In genomic region chr12:34399631-34400422, GRCh38 we compare ENCODE assay signal across 14 cellular contexts.
DNase-seq lines count a peak whose midpoint lies in the region; ATAC-seq and TF ChIP-seq lines count a peak whose summit lies in the region.
"Had no signal": no experiment of that assay in that cellular context is flagged by ENCODE, and none has a peak within 500 bp of the region (broad histone marks: within the 10 kb centered on the region; RNA-seq: fewer than 3 reads in every experiment).

No MANE protein-coding gene starts in this region.

- H3K9me3 Mint-ChIP-seq in activated T-cell treated with anti-CD3 and anti-CD28 coated beads, Interleukin-2, amount 50 U/mL, for 24 hours, result peaks cover 21% of the 10 kb centered on the region
- peaks cover 5 to 8% of the 10 kb centered on the region in 2 donors for H3K9me3 Mint-ChIP-seq in activated T-cell treated with anti-CD3 and anti-CD28 coated beads, Interleukin-2, amount 50 U/mL, for 72 hours
- peaks cover 41% of the 10 kb centered on the region for H3K9me3 Mint-ChIP-seq in activated T-helper 2 cell treated with anti-CD3 and anti-CD28 coated beads, Interferon-gamma antibody, Interleukin-2, Interleukin-4, amounts not matched to agents 10 μg/mL and 5 μg/mL and 100 μg/mL, durations not matched to agents 14 hours and 24 hours and 36 hours

- no peak overlapping the region for H3K4me3 Mint-ChIP-seq in activated T-cell treated with anti-CD3 and anti-CD28 coated beads, Interleukin-2, amount 50 U/mL, for 24 hours
- H3K4me3 Mint-ChIP-seq in activated T-cell treated with anti-CD3 and anti-CD28 coated beads, Interleukin-2, amount 50 U/mL, for 72 hours, result no peak overlapping the region
- H3K4me3 Mint-ChIP-seq in activated T-helper 2 cell treated with anti-CD3 and anti-CD28 coated beads, Interferon-gamma antibody, Interleukin-2, Interleukin-4, amounts not matched to agents 10 μg/mL and 5 μg/mL and 100 μg/mL, durations not matched to agents 14 hours and 24 hours and 36 hours (ENCODE audit: low read depth), result no peak overlapping the region
- H3K4me3 Mint-ChIP-seq: activated naive CD8-positive, alpha-beta T cell; dendritic cell treated with granulocyte-macrophage colony-stimulating factor and Interleukin-4, amounts not matched to agents 40 ng/mL and 50 ng/mL, for 4 days had no signal

- H3K4me1 ChIP-seq in transverse colon, result no peaks in the 10 kb centered on the region

- TF ChIP-seq CTCF in transverse colon (IDR thresholded peaks at IDR 0.05), result no peak

- intact Hi-C loops in activated T-helper 2 cell treated with anti-CD3 and anti-CD28 coated beads, Interferon-gamma antibody, Interleukin-2, Interleukin-4, amounts not matched to agents 10 μg/mL and 5 μg/mL and 100 μg/mL, durations not matched to agents 14 hours and 24 hours and 36 hours (cut with micrococcal nuclease), result no loop called here
- intact Hi-C loops in transverse colon (cut with DNase I; ENCODE audit: low total_unique reads), result no loop called here

- DNase-seq in activated T-cell treated with anti-CD3 and anti-CD28 coated beads, Interleukin-2, amount 50 U/mL, for 24 hours, result peak; percentile 7
- DNase-seq in activated T-cell treated with anti-CD3 and anti-CD28 coated beads, Interleukin-2, amount 50 U/mL, for 72 hours, result no peak
- DNase-seq in activated T-helper 2 cell treated with anti-CD3 and anti-CD28 coated beads, Interferon-gamma antibody, Interleukin-2, Interleukin-4, amounts not matched to agents 10 μg/mL and 5 μg/mL and 100 μg/mL, durations not matched to agents 14 hours and 24 hours and 36 hours (ENCODE audit: low spot score), result peak; percentile 7
- DNase-seq in left lobe of liver (ENCODE audit: low spot score) (peak; percentile 32), transverse colon (peak; percentile 4), foreskin melanocyte (no peak)
- DNase-seq: mammary epithelial cell, MV-4-11, NCI-H510A treated with DMSO at 0.1 percent for 48 hours, RPMI8226 had no signal

- H3K27me3 ChIP-seq in transverse colon, result no peaks in the 10 kb centered on the region

- no peak overlapping the region for H3K27ac ChIP-seq in transverse colon

- no peaks in the 10 kb centered on the region for H3K4me1 Mint-ChIP-seq in activated T-cell treated with anti-CD3 and anti-CD28 coated beads, Interleukin-2, amount 50 U/mL, for 24 hours (ENCODE audit: low read depth)
- no peaks in the 10 kb centered on the region for H3K4me1 Mint-ChIP-seq in activated T-cell treated with anti-CD3 and anti-CD28 coated beads, Interleukin-2, amount 50 U/mL, for 72 hours (ENCODE audit: low read depth)
- H3K4me1 Mint-ChIP-seq in activated T-helper 2 cell treated with anti-CD3 and anti-CD28 coated beads, Interferon-gamma antibody, Interleukin-2, Interleukin-4, amounts not matched to agents 10 μg/mL and 5 μg/mL and 100 μg/mL, durations not matched to agents 14 hours and 24 hours and 36 hours (ENCODE audit: low read depth), result no peaks in the 10 kb centered on the region

- no peak for TF ChIP-seq EP300 in transverse colon (IDR thresholded peaks at IDR 0.05; ENCODE audit: low read depth)

- H3K9me3 ChIP-seq in transverse colon, result peaks cover 9 to 36% of the 10 kb centered on the region in 2 donors

- H3K36me3 Mint-ChIP-seq in activated T-cell treated with anti-CD3 and anti-CD28 coated beads, Interleukin-2, amount 50 U/mL, for 24 hours (ENCODE audit: low read depth), result peaks cover 5% of the 10 kb centered on the region
- peaks cover 2 to 21% of the 10 kb centered on the region in 2 donors for H3K36me3 Mint-ChIP-seq in activated T-cell treated with anti-CD3 and anti-CD28 coated beads, Interleukin-2, amount 50 U/mL, for 72 hours (ENCODE audit: insufficient read depth in 2 of 2)
- H3K36me3 Mint-ChIP-seq in activated T-helper 2 cell treated with anti-CD3 and anti-CD28 coated beads, Interferon-gamma antibody, Interleukin-2, Interleukin-4, amounts not matched to agents 10 μg/mL and 5 μg/mL and 100 μg/mL, durations not matched to agents 14 hours and 24 hours and 36 hours (ENCODE audit: low read depth), result no peaks in the 10 kb centered on the region
- H3K36me3 Mint-ChIP-seq: activated naive CD8-positive, alpha-beta T cell had no signal

- no peak for ATAC-seq in activated T-cell treated with anti-CD3 and anti-CD28 coated beads, Interleukin-2, amount 50 U/mL, for 72 hours (replicated peaks in 1 of 2)
- ATAC-seq in left lobe of liver (no peak), HG02678 (IDR thresholded peaks at IDR 0.05; ENCODE audit: unreplicated experiment) (no peak), GM18858 (IDR thresholded peaks at IDR 0.05; ENCODE audit: unreplicated experiment) (no peak)

- 74% methylated on average over 23 of the region's 23 CpGs; no CpG with 5 or more reads in 1 of the 2 donors for WGBS in transverse colon (ENCODE audit: low coverage in 1 of 2), 2 donors

- H3K27ac Mint-ChIP-seq in activated T-cell treated with anti-CD3 and anti-CD28 coated beads, Interleukin-2, amount 50 U/mL, for 24 hours, result no peak overlapping the region
- H3K27ac Mint-ChIP-seq in activated T-cell treated with anti-CD3 and anti-CD28 coated beads, Interleukin-2, amount 50 U/mL, for 72 hours, result no peak overlapping the region
- H3K27ac Mint-ChIP-seq in activated T-helper 2 cell treated with anti-CD3 and anti-CD28 coated beads, Interferon-gamma antibody, Interleukin-2, Interleukin-4, amounts not matched to agents 10 μg/mL and 5 μg/mL and 100 μg/mL, durations not matched to agents 14 hours and 24 hours and 36 hours, result no peak overlapping the region
- H3K27ac Mint-ChIP-seq: activated naive CD8-positive, alpha-beta T cell; dendritic cell treated with granulocyte-macrophage colony-stimulating factor and Interleukin-4, amounts not matched to agents 40 ng/mL and 50 ng/mL, for 4 days had no signal

- in situ Hi-C loops in transverse colon (cut with MboI; ENCODE audit: low pct_ligation_motif_present in 1 of 4, low pct_unique_long_range_greater_than_20kb in 1 of 4, low sequenced_read_pairs in 3 of 4), result loop anchor here in 1 of 4 donors (25.0 kb wide), 1 partner anchor 113 kb away; no protein-coding TSS in a partner anchor

- H3K27me3 Mint-ChIP-seq in activated T-cell treated with anti-CD3 and anti-CD28 coated beads, Interleukin-2, amount 50 U/mL, for 24 hours, result no peaks in the 10 kb centered on the region
- H3K27me3 Mint-ChIP-seq in activated T-cell treated with anti-CD3 and anti-CD28 coated beads, Interleukin-2, amount 50 U/mL, for 72 hours (ENCODE audit: low read depth), result no peaks in the 10 kb centered on the region
- H3K27me3 Mint-ChIP-seq in activated T-helper 2 cell treated with anti-CD3 and anti-CD28 coated beads, Interferon-gamma antibody, Interleukin-2, Interleukin-4, amounts not matched to agents 10 μg/mL and 5 μg/mL and 100 μg/mL, durations not matched to agents 14 hours and 24 hours and 36 hours (ENCODE audit: low read depth), result no peaks in the 10 kb centered on the region
- H3K27me3 Mint-ChIP-seq: activated naive CD8-positive, alpha-beta T cell; dendritic cell treated with granulocyte-macrophage colony-stimulating factor and Interleukin-4, amounts not matched to agents 40 ng/mL and 50 ng/mL, for 4 days had no signal

- no peak for TF ChIP-seq POLR2A in transverse colon (IDR thresholded peaks at IDR 0.05)

- no peak overlapping the region for H3K4me3 ChIP-seq in transverse colon

- H3K36me3 ChIP-seq in transverse colon, result no peaks in the 10 kb centered on the region

Comparison
In these comparisons a context has a peak if more than half of its experiments do, and no peak if none do; other contexts are left out.
1. DNase-seq: peak in activated T-cell treated with anti-CD3 and anti-CD28 coated beads, Interleukin-2, amount 50 U/mL, for 24 hours (single experiment), activated T-helper 2 cell treated with anti-CD3 and anti-CD28 coated beads, Interferon-gamma antibody, Interleukin-2, Interleukin-4, amounts not matched to agents 10 μg/mL and 5 μg/mL and 100 μg/mL, durations not matched to agents 14 hours and 24 hours and 36 hours (single experiment), left lobe of liver (single experiment) and transverse colon (single experiment); none in activated T-cell treated with anti-CD3 and anti-CD28 coated beads, Interleukin-2, amount 50 U/mL, for 72 hours (0 of 2) and foreskin melanocyte (single experiment).